Comparison of ENCODE assay signal across 8 cellular contexts in genomic region chr3:39383190-39383912, GRCh38. TPM values are rescaled to one million over a fixed set of nuclear protein-coding genes. Genes with fewer than 3 reads are reported as not detected.
DNase-seq lines count a peak whose midpoint lies in the region; ATAC-seq, FAIRE-seq and TF ChIP-seq lines count a peak whose summit lies in the region.

TSS of gene SLC25A38 (plus strand) at chr3:39383370. CDS start at chr3:39383725, 355 bp downstream.

- in situ Hi-C loops in G401 (cut with HindIII; ENCODE audit: low sequenced_read_pairs) = no loop called here

- H3K4me3 ChIP-seq in H7 (ENCODE audit: insufficient read depth, low read depth, low read length) (peak within 1 kb of the TSS; percentile 93), MM.1S (ENCODE audit: low read length) (peak within 1 kb of the TSS; percentile 95), pancreas (peak within 1 kb of the TSS; percentile 59 to 86 (median 68))

- no peaks in the 10 kb centered on the region for H3K9me3 ChIP-seq in MM.1S (replicated peaks; ENCODE audit: insufficient read depth, low read length)
- H3K9me3 ChIP-seq in pancreas = no peaks in the 10 kb centered on the region

- H3K9me2 ChIP-seq in MM.1S (replicated peaks; ENCODE audit: insufficient read depth, low read length) = no peaks in the 10 kb centered on the region

- intact Hi-C loops in activated T-helper 2 cell treated with anti-CD3 and anti-CD28 coated beads, Interferon-gamma antibody, Interleukin-2, Interleukin-4, amounts not matched to agents 10 μg/mL and 5 μg/mL and 100 μg/mL, durations not matched to agents 14 hours and 24 hours and 36 hours (cut with micrococcal nuclease) = loop anchor here (1.0 to 10.0 kb wide), 5 partner anchors 22 to 329 kb away; partner anchors contain the start of genes RPSA, SCN11A and WDR48
- intact Hi-C loops in pancreas (cut with DNase I) = no loop called here

- peak within 1 kb of the TSS; percentile 99 for H3K27ac Mint-ChIP-seq in activated T-helper 2 cell treated with anti-CD3 and anti-CD28 coated beads, Interferon-gamma antibody, Interleukin-2, Interleukin-4, amounts not matched to agents 10 μg/mL and 5 μg/mL and 100 μg/mL, durations not matched to agents 14 hours and 24 hours and 36 hours
- peak within 1 kb of the TSS; percentile 100 for H3K27ac Mint-ChIP-seq in type B pancreatic cell

- DNase-seq in G401 (ENCODE audit: low spot score) = peak; percentile 92
- peak; percentile 90 for DNase-seq in H7
- peak; percentile 92 for DNase-seq in MM.1S
- peak; percentile 79 for DNase-seq in activated T-helper 2 cell treated with anti-CD3 and anti-CD28 coated beads, Interferon-gamma antibody, Interleukin-2, Interleukin-4, amounts not matched to agents 10 μg/mL and 5 μg/mL and 100 μg/mL, durations not matched to agents 14 hours and 24 hours and 36 hours (ENCODE audit: low spot score)
- peak; percentile 71 for DNase-seq in globus pallidus (ENCODE audit: low spot score)
- DNase-seq in pancreas = peak; percentile 72 to 88 (median 80)
- DNase-seq in type B pancreatic cell (ENCODE audit: extremely low spot score, unreplicated experiment) = peak; percentile 80
- no peak for DNase-seq in SKM-1 treated with dmso at 0.1 percent for 144 hours (lab: John Stamatoyannopoulos, UW; ENCODE audit: unreplicated experiment)

- peaks cover 47% of the 10 kb centered on the region for H3K79me2 ChIP-seq in MM.1S (ENCODE audit: low read length)

- peak within 1 kb of the TSS; percentile 82 for H2AFZ ChIP-seq in MM.1S (ENCODE audit: low read length)

- H3K4me1 ChIP-seq in MM.1S (ENCODE audit: low read length) (peaks cover 36% of the 10 kb centered on the region), pancreas (peaks cover 26 to 42% (median 41%) of the 10 kb centered on the region in 3 donors)

- peak within 1 kb of the TSS; percentile 98 for H3K9ac ChIP-seq in MM.1S (ENCODE audit: low read length)

- peak within 1 kb of the TSS; percentile 98 for H3K4me3 Mint-ChIP-seq in activated T-helper 2 cell treated with anti-CD3 and anti-CD28 coated beads, Interferon-gamma antibody, Interleukin-2, Interleukin-4, amounts not matched to agents 10 μg/mL and 5 μg/mL and 100 μg/mL, durations not matched to agents 14 hours and 24 hours and 36 hours (ENCODE audit: low read depth)
- H3K4me3 Mint-ChIP-seq in type B pancreatic cell = peak within 1 kb of the TSS; percentile 99

- 0% methylated on average over 63 of the region's 63 CpGs for WGBS in pancreas, 2 donors

- no peak for FAIRE-seq in pancreas (lab: Jason Lieb, UNC)

- peak within 1 kb of the TSS; percentile 78 for H3K4me2 ChIP-seq in MM.1S (ENCODE audit: low read depth, low read length)

- TF ChIP-seq CTCF in MM.1S (IDR thresholded peaks at IDR 0.05; ENCODE audit: low read length) = peak; percentile 38
- peak in 1 of 4 donors; percentile 17 for TF ChIP-seq CTCF in pancreas (IDR thresholded peaks at IDR 0.05)
- peak; percentile 50 for TF ChIP-seq CTCF in type B pancreatic cell (conservative IDR thresholded peaks at IDR 0.05)

- H3K36me3 Mint-ChIP-seq in activated T-helper 2 cell treated with anti-CD3 and anti-CD28 coated beads, Interferon-gamma antibody, Interleukin-2, Interleukin-4, amounts not matched to agents 10 μg/mL and 5 μg/mL and 100 μg/mL, durations not matched to agents 14 hours and 24 hours and 36 hours (ENCODE audit: low read depth) = peaks cover 17% of the 10 kb centered on the region
- H3K36me3 Mint-ChIP-seq in type B pancreatic cell = peaks cover 4% of the 10 kb centered on the region

- H3K4me1 Mint-ChIP-seq in activated T-helper 2 cell treated with anti-CD3 and anti-CD28 coated beads, Interferon-gamma antibody, Interleukin-2, Interleukin-4, amounts not matched to agents 10 μg/mL and 5 μg/mL and 100 μg/mL, durations not matched to agents 14 hours and 24 hours and 36 hours (ENCODE audit: low read depth) = peaks cover 35% of the 10 kb centered on the region
- peaks cover 32% of the 10 kb centered on the region for H3K4me1 Mint-ChIP-seq in type B pancreatic cell (ENCODE audit: unreplicated experiment)

- H3F3A ChIP-seq in MM.1S (ENCODE audit: insufficient read depth, low read length) = peaks cover 23% of the 10 kb centered on the region

- peak within 1 kb of the TSS; percentile 97 for H3K27ac ChIP-seq in MM.1S (ENCODE audit: low read length)
- peak within 1 kb of the TSS; percentile 94 to 100 (median 97) for H3K27ac ChIP-seq in pancreas

- H3K27me3 Mint-ChIP-seq in activated T-helper 2 cell treated with anti-CD3 and anti-CD28 coated beads, Interferon-gamma antibody, Interleukin-2, Interleukin-4, amounts not matched to agents 10 μg/mL and 5 μg/mL and 100 μg/mL, durations not matched to agents 14 hours and 24 hours and 36 hours (ENCODE audit: low read depth) = no peaks in the 10 kb centered on the region
- H3K27me3 Mint-ChIP-seq in type B pancreatic cell = no peaks in the 10 kb centered on the region

- H4K20me1 ChIP-seq in MM.1S (ENCODE audit: insufficient read depth, low read length) = peaks cover 16% of the 10 kb centered on the region

- H3K27me3 ChIP-seq in H7 (ENCODE audit: control insufficient read depth, insufficient read depth, low read length) (no peaks in the 10 kb centered on the region), MM.1S (replicated peaks; ENCODE audit: insufficient read depth, low read length) (no peaks in the 10 kb centered on the region), pancreas (no peaks in the 10 kb centered on the region)

- peak; percentile 65 to 84 (median 76) for ATAC-seq in pancreas

- H3K9me3 Mint-ChIP-seq in activated T-helper 2 cell treated with anti-CD3 and anti-CD28 coated beads, Interferon-gamma antibody, Interleukin-2, Interleukin-4, amounts not matched to agents 10 μg/mL and 5 μg/mL and 100 μg/mL, durations not matched to agents 14 hours and 24 hours and 36 hours = no peaks in the 10 kb centered on the region
- no peaks in the 10 kb centered on the region for H3K9me3 Mint-ChIP-seq in type B pancreatic cell

- H3K36me3 ChIP-seq in H7 (replicated peaks; ENCODE audit: control insufficient read depth, insufficient read depth, low read length) (no peaks in the 10 kb centered on the region), MM.1S (replicated peaks; ENCODE audit: insufficient read depth, low read length) (no peaks in the 10 kb centered on the region), pancreas (no peaks in the 10 kb centered on the region)

RNA-seq across cellular contexts. Expression of gene SLC25A38, which starts in this region (rescaled TPM):
- total RNA-seq in G401 (2014; rRNA removed; shearing (Covaris generic)) = 38.0 and 41.6 TPM in 2 replicates
- total RNA-seq in H7 (2014; rRNA removed; shearing (Covaris generic)) = 45.1 and 50.7 TPM in 2 replicates
- total RNA-seq in activated T-helper 2 cell treated with anti-CD3 and anti-CD28 coated beads, Interferon-gamma antibody, Interleukin-2, Interleukin-4, amounts not matched to agents 10 μg/mL and 5 μg/mL and 100 μg/mL, durations not matched to agents 14 hours and 24 hours and 36 hours = 35.5 and 37.5 TPM in 2 replicates
- total RNA-seq in pancreas (10 to 100 TPM; 14.2 to 29.4 (median 21.1) TPM), type B pancreatic cell (ENCODE audit: low replicate concordance) (26.9 and 30.3 TPM in 2 replicates)
- polyA plus RNA-seq in pancreas = 10 to 100 TPM; 25.1 to 29.4 TPM
